10 cellular contexts compared by ENCODE assay signal in the genomic region with DNA sequence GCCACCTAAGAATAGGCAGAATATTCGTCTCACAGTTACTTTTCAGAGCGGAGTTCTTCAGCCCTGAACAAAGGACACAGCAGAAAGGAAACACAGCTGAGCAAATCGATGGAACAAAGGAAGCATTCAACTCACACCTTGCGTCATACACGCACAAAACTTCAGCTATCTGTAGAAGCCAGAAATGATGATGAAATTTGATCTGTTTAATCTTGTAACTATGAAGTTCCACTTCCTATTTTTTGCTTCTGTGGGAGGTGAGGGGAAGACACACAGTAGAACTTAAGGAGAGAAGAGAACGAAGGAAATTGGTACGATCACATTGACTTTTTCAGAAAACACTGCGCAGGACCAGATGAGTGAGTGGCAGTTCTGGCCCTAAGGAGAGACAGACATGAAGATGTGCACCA. TPM values are rescaled to one million over a fixed set of nuclear protein-coding genes. Genes with fewer than 3 reads are reported as not detected.
A peak's percentile ranks its signal among the peaks of the same experiment; 100 is the strongest.
DNase-seq lines count a peak whose midpoint lies in the region; ATAC-seq and TF ChIP-seq lines count a peak whose summit lies in the region.
"Had no signal": no experiment of that assay in that cellular context is flagged by ENCODE, and none has a peak within 500 bp of the region (broad histone marks: within the 10 kb centered on the region; RNA-seq: fewer than 3 reads in every experiment).

No MANE protein-coding gene starts in this region.

- WGBS in aorta, 2 donors, result 90 to 91% methylated on average over 8 of the region's 8 CpGs

- H3K36me3 ChIP-seq in osteoblast (ENCODE audit: insufficient read depth, low read length) (no peaks in the 10 kb centered on the region), aorta (ENCODE audit: control insufficient read depth in 1 of 2, insufficient read depth in 2 of 2, low read length in 1 of 2) (no peaks in the 10 kb centered on the region)
- H3K36me3 ChIP-seq: neutrophil had no signal

- peaks cover 96% of the 10 kb centered on the region for H3K79me2 ChIP-seq in osteoblast (ENCODE audit: insufficient read depth, low read length)

- H3K27ac Mint-ChIP-seq in endothelial cell (ENCODE audit: unreplicated experiment), result peak overlapping the region; percentile 98
- H3K27ac Mint-ChIP-seq in effector memory CD8-positive, alpha-beta T cell, result no peak overlapping the region
- H3K27ac Mint-ChIP-seq: dendritic cell treated with granulocyte-macrophage colony-stimulating factor and Interleukin-4, amounts not matched to agents 40 ng/mL and 50 ng/mL, for 4 days had no signal

- peak overlapping the region; percentile 53 for H3K4me3 Mint-ChIP-seq in endothelial cell (ENCODE audit: unreplicated experiment)
- H3K4me3 Mint-ChIP-seq in effector memory CD8-positive, alpha-beta T cell, result no peak overlapping the region
- H3K4me3 Mint-ChIP-seq: dendritic cell treated with granulocyte-macrophage colony-stimulating factor and Interleukin-4, amounts not matched to agents 40 ng/mL and 50 ng/mL, for 4 days had no signal

- peaks cover 7% of the 10 kb centered on the region for H3K36me3 Mint-ChIP-seq in endothelial cell (ENCODE audit: low read depth, unreplicated experiment)
- peaks cover 3% of the 10 kb centered on the region for H3K36me3 Mint-ChIP-seq in effector memory CD8-positive, alpha-beta T cell (ENCODE audit: insufficient read depth)

- peak overlapping the region; percentile 20 for H3K4me2 ChIP-seq in osteoblast (ENCODE audit: insufficient read depth, low read length)

- H3K4me1 ChIP-seq in osteoblast (ENCODE audit: insufficient read depth, low read length) (peaks cover 16% of the 10 kb centered on the region), aorta (ENCODE audit: control insufficient read depth in 1 of 2, insufficient read depth in 2 of 2, low read length in 2 of 2) (no peaks in the 10 kb centered on the region)

- H3K27me3 Mint-ChIP-seq in endothelial cell (ENCODE audit: unreplicated experiment), result peaks cover 11% of the 10 kb centered on the region
- peaks cover 31 to 77% of the 10 kb centered on the region in 2 donors for H3K27me3 Mint-ChIP-seq in effector memory CD8-positive, alpha-beta T cell

- no peaks in the 10 kb centered on the region for H3K9me3 Mint-ChIP-seq in endothelial cell (ENCODE audit: unreplicated experiment)
- no peaks in the 10 kb centered on the region for H3K9me3 Mint-ChIP-seq in effector memory CD8-positive, alpha-beta T cell
- H3K9me3 Mint-ChIP-seq: dendritic cell treated with granulocyte-macrophage colony-stimulating factor and Interleukin-4, amounts not matched to agents 40 ng/mL and 50 ng/mL, for 4 days had no signal

- peaks cover 26% of the 10 kb centered on the region for H4K20me1 ChIP-seq in osteoblast (ENCODE audit: insufficient read depth, low read length)

- H3K4me1 Mint-ChIP-seq in endothelial cell (ENCODE audit: unreplicated experiment), result peaks cover 49% of the 10 kb centered on the region
- no peaks in the 10 kb centered on the region for H3K4me1 Mint-ChIP-seq in effector memory CD8-positive, alpha-beta T cell (ENCODE audit: low read depth in 2 of 2)

- H3K4me3 ChIP-seq in osteoblast (ENCODE audit: insufficient read depth, low read length) (no peak overlapping the region), aorta (ENCODE audit: low read length in 2 of 2) (no peak overlapping the region)

- H3K27ac ChIP-seq in osteoblast (ENCODE audit: low read depth, low read length), result no peak overlapping the region
- no peak overlapping the region for H3K27ac ChIP-seq in aorta (ENCODE audit: low read depth in 1 of 2, low read length in 2 of 2)
- H3K27ac ChIP-seq: neutrophil had no signal

- H3K9me3 ChIP-seq in osteoblast (ENCODE audit: low read depth, low read length) (no peaks in the 10 kb centered on the region), aorta (ENCODE audit: control insufficient read depth, low read length) (no peaks in the 10 kb centered on the region)
- H3K9me3 ChIP-seq: neutrophil had no signal

- DNase-seq in HT1080 (ENCODE audit: low read depth) (peak; percentile 94), NOMO-1 treated with DMSO at 0.1 percent for 48 hours (lab: John Stamatoyannopoulos, UW; ENCODE audit: unreplicated experiment) (peak; percentile 96), endothelial cell (ENCODE audit: low spot score) (no peak), osteoblast (ENCODE audit: insufficient read length, low spot score, missing footprints) (no peak), aorta (no peak)
- DNase-seq in effector memory CD8-positive, alpha-beta T cell, result no peak

- intact Hi-C loops in aorta (cut with DNase I), result no loop called here

- ATAC-seq in HG02763 (IDR thresholded peaks at IDR 0.05; ENCODE audit: unreplicated experiment) (no peak), GM21717 (IDR thresholded peaks at IDR 0.05; ENCODE audit: unreplicated experiment) (no peak), aorta (ENCODE audit: low FRiP score) (no peak)
- no peak for ATAC-seq in effector memory CD8-positive, alpha-beta T cell (replicated peaks)

- TF ChIP-seq CTCF in endothelial cell (IDR thresholded peaks at IDR 0.05; ENCODE audit: unreplicated experiment) (no peak), osteoblast (IDR thresholded peaks at IDR 0.05; ENCODE audit: extremely low read depth, low read depth, low read length) (no peak)

- H3K27me3 ChIP-seq in osteoblast (ENCODE audit: insufficient read depth, low read length) (no peaks in the 10 kb centered on the region), aorta (ENCODE audit: control insufficient read depth in 1 of 2, insufficient read depth in 2 of 2, low read length in 1 of 2) (no peaks in the 10 kb centered on the region)

- no peak overlapping the region for H2AFZ ChIP-seq in osteoblast (ENCODE audit: low read length)

RNA-seq across cellular contexts. Expression of gene FAM171A1, which starts 26.2 kb away (rescaled TPM):
- 35.9 and 41.3 TPM in 2 replicates for total RNA-seq in HT1080 (2014; rRNA removed; shearing (Covaris generic))
- polyA plus RNA-seq in HT1080 (2015; cell fraction: cytosol; rRNA removed), result 53.2 and 55.0 TPM in 2 replicates
- 31.1 and 33.6 TPM in 2 replicates for polyA plus RNA-seq in HT1080 (2015; cell fraction: nucleus; rRNA removed)
- 113 TPM for total RNA-seq in endothelial cell (ENCODE audit: unreplicated experiment)
- total RNA-seq in osteoblast, result 25.0 and 28.9 TPM in 2 replicates
- 10 to 100 TPM; 11.2 to 21.4 TPM for total RNA-seq in aorta
- 1 to 10 TPM; 2.8 to 3.9 TPM for polyA plus RNA-seq in aorta

Comparison
In these comparisons a context has a peak if more than half of its experiments do, and no peak if none do; other contexts are left out.
1. DNase-seq: peak in HT1080 (single experiment) and NOMO-1 treated with DMSO at 0.1 percent for 48 hours (single experiment); none in endothelial cell (single experiment), osteoblast (single experiment), effector memory CD8-positive, alpha-beta T cell (0 of 3) and aorta (0 of 2).